Comparison of ENCODE assay signal across 7 cellular contexts in genomic region chr11:13669544-13670488, GRCh38. TPM values are rescaled to one million over a fixed set of nuclear protein-coding genes. Genes with fewer than 3 reads are reported as not detected.
A peak's percentile ranks its signal among the peaks of the same experiment; 100 is the strongest.
DNase-seq lines count a peak whose midpoint lies in the region; ATAC-seq and TF ChIP-seq lines count a peak whose summit lies in the region.

No MANE protein-coding gene starts in this region.

- peak overlapping the region; percentile 85 for H3K4me3 ChIP-seq in GM12875 (ENCODE audit: low read depth, low read length)
- peak overlapping the region; percentile 76 for H3K4me3 ChIP-seq in epithelial cell of esophagus (ENCODE audit: low read length)

- H3K4me1 Mint-ChIP-seq in progenitor cell of endocrine pancreas (ENCODE audit: low read depth), result peaks cover 33% of the 10 kb centered on the region

- peaks cover 9% of the 10 kb centered on the region for H3K36me3 Mint-ChIP-seq in progenitor cell of endocrine pancreas (ENCODE audit: insufficient read depth)

- H3K27me3 Mint-ChIP-seq in progenitor cell of endocrine pancreas, result peaks cover 25% of the 10 kb centered on the region

- H3K9me3 Mint-ChIP-seq in progenitor cell of endocrine pancreas (ENCODE audit: low read depth), result no peaks in the 10 kb centered on the region

- peak overlapping the region; percentile 92 for H3K4me3 Mint-ChIP-seq in progenitor cell of endocrine pancreas (ENCODE audit: low read depth)

- peak overlapping the region; percentile 95 for H3K27ac Mint-ChIP-seq in progenitor cell of endocrine pancreas

- TF ChIP-seq CTCF in GM12875 (IDR thresholded peaks at IDR 0.05; ENCODE audit: borderline replicate concordance, insufficient read depth, low read depth, low read length) (no peak), epithelial cell of esophagus (IDR thresholded peaks at IDR 0.05; ENCODE audit: insufficient read depth, low read depth, low read length, missing control alignments) (no peak), progenitor cell of endocrine pancreas (IDR thresholded peaks at IDR 0.05; ENCODE audit: unreplicated experiment) (no peak)

- DNase-seq in RKO (ENCODE audit: low spot score) (peak; percentile 7), epithelial cell of esophagus (ENCODE audit: low read depth) (peak; percentile 51), progenitor cell of endocrine pancreas (ENCODE audit: low spot score, unreplicated experiment) (no peak), OCI-M2 (lab: John Stamatoyannopoulos, UW; ENCODE audit: unreplicated experiment) (no peak)

- ATAC-seq in HG02763 (IDR thresholded peaks at IDR 0.05; ENCODE audit: unreplicated experiment), result no peak
- ATAC-seq in HG02884 (IDR thresholded peaks at IDR 0.05; ENCODE audit: unreplicated experiment), result no peak

RNA-seq across cellular contexts. Expression of gene FAR1, which starts 1.3 kb away (rescaled TPM):
- total RNA-seq in progenitor cell of endocrine pancreas, result 58.0 and 63.9 TPM in 2 replicates

Comparison
In these comparisons a context has a peak if more than half of its experiments do, and no peak if none do; other contexts are left out.
1. DNase-seq: peak in RKO (single experiment) and epithelial cell of esophagus (single experiment); none in progenitor cell of endocrine pancreas (single experiment) and OCI-M2 (single experiment).